ENCODE assay signal across 27 cellular contexts in genomic region chr1:30698401-30698981, GRCh38. TPM values are rescaled to one million over a fixed set of nuclear protein-coding genes. Genes with fewer than 3 reads are reported as not detected.
DNase-seq lines count a peak whose midpoint lies in the region; ATAC-seq, FAIRE-seq and TF ChIP-seq lines count a peak whose summit lies in the region.
"Had no signal": no experiment of that assay in that cellular context is flagged by ENCODE, and none has a peak within 500 bp of the region (broad histone marks: within the 10 kb centered on the region; RNA-seq: fewer than 3 reads in every experiment).

No MANE protein-coding gene starts in this region.

- no peaks in the 10 kb centered on the region for H3K9me3 ChIP-seq in SJCRH30 (replicated peaks)
- H3K9me3 ChIP-seq: ovary had no signal

- H3K27ac ChIP-seq in SJCRH30 = no peak overlapping the region
- H3K27ac ChIP-seq: ovary, PC-9 had no signal

- DNase-seq in ELF-1 (ENCODE audit: low read depth, low spot score) (peak; percentile 61), SJCRH30 (peak; percentile 60 to 66), iPS-NIHi11 (ENCODE audit: low spot score) (peak; percentile 36), sciatic nerve (ENCODE audit: low spot score) (no peak), GM12892 (ENCODE audit: insufficient read length) (no peak), COLO668 (lab: John Stamatoyannopoulos, UW; ENCODE audit: unreplicated experiment) (no peak), GDM1 (lab: John Stamatoyannopoulos, UW) (no peak)
- DNase-seq: activated CD4-positive, alpha-beta memory T cell treated with anti-CD3 and anti-CD28 coated beads, Interleukin-2, amount 10 ng/mL, durations not matched to agents 7 days and 5 days; activated CD4-positive, CD25-positive, alpha-beta regulatory T cell; activated naive CD4-positive, alpha-beta T cell treated with anti-CD3 and anti-CD28 coated beads for 36 hours; CD8-positive, alpha-beta T cell; DMS53; hippocampal formation; Kasumi-1; naive thymus-derived CD4-positive, alpha-beta T cell; NCI-H1048; NCI-H2029; NCI-H345; ovary; PC-9; stimulated activated naive B cell treated with anti-CD40 and anti-IgM and Interleukin-4, amounts not matched to agents 10 μg/mL and 1 μg/mL and 100 μg/mL, for 72 hours; T-helper 2 cell had no signal

- no peaks in the 10 kb centered on the region for H3K36me3 ChIP-seq in SJCRH30
- H3K36me3 ChIP-seq: ovary had no signal

- TF ChIP-seq POLR2A in GM12892 (IDR thresholded peaks at IDR 0.05; ENCODE audit: low read depth, low read length) = no peak

- H3K4me3 ChIP-seq in SJCRH30 = no peak overlapping the region
- H3K4me3 ChIP-seq: GM12878, ovary, PC-9 had no signal

- no peaks in the 10 kb centered on the region for H3K27me3 ChIP-seq in SJCRH30
- H3K27me3 ChIP-seq: ovary had no signal

- FAIRE-seq in GM12892 (lab: Jason Lieb, UNC) = no peak
- FAIRE-seq: GM12878, HTR-8/SVneo, islet of Langerhans had no signal

- ATAC-seq in sciatic nerve = peak; percentile 13
- ATAC-seq in HG03175 (IDR thresholded peaks at IDR 0.05; ENCODE audit: unreplicated experiment) = no peak
- ATAC-seq: CD8-positive, alpha-beta T cell; naive thymus-derived CD4-positive, alpha-beta T cell had no signal

- intact Hi-C loops in sciatic nerve (cut with DNase I) = no loop called here

- H3K4me1 ChIP-seq in SJCRH30 = peaks cover 22% of the 10 kb centered on the region

RNA-seq across cellular contexts. Expression of gene MATN1, which starts 24.9 kb away (rescaled TPM):
- 0.47 and 0.89 TPM in 2 replicates for total RNA-seq in SJCRH30 (2014; rRNA removed; shearing (Covaris generic))
- 0.18 TPM for total RNA-seq in sciatic nerve
- 0.30 TPM for polyA plus RNA-seq in GM12892 (2012; ENCODE audit: missing spikeins)
- total RNA-seq: activated CD4-positive, alpha-beta memory T cell treated with anti-CD3 and anti-CD28 coated beads, Interleukin-2, amount 10 ng/mL, durations not matched to agents 7 days and 5 days; fibroblast of villous mesenchyme had no signal
- polyA plus RNA-seq: naive thymus-derived CD4-positive, alpha-beta T cell had no signal

RNA-seq across cellular contexts. Expression of gene LAPTM5, which starts 59.1 kb away (rescaled TPM):
- 31.5 and 34.9 TPM in 2 replicates for total RNA-seq in SJCRH30 (2014; rRNA removed; shearing (Covaris generic))
- 65.0 TPM for total RNA-seq in sciatic nerve
- polyA plus RNA-seq in GM12892 (2012; ENCODE audit: missing spikeins) = 808 TPM
- total RNA-seq: fibroblast of villous mesenchyme had no signal

Comparison
In these comparisons a context has a peak if more than half of its experiments do, and no peak if none do; other contexts are left out.
1. DNase-seq: peak in ELF-1 (single experiment), SJCRH30 (2 of 2) and iPS-NIHi11 (single experiment); none in sciatic nerve (single experiment), GM12892 (single experiment), COLO668 (single experiment) and GDM1 (single experiment).